Comparison of ENCODE assay signal across 2 cellular contexts in the genomic region with DNA sequence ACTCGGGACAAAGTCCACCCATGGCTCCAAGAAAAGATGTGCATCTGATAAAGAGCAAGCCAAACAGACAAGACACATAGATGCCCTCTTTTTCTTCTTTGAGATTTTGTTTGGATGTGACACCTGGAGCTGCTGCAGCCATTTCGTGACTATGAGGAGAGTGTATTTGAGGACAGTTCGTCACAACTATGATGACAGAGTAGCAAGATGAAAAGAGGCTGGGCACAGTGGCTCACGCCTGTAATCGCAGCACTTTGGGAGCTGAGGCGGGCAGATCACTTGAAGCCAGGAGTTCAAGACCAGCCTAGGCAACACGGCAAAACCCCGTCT.
TF ChIP-seq lines count a peak whose summit lies in the region.

No MANE protein-coding gene starts in this region.

TF ChIP-seq in WTC11, 78 proteins besides CTCF, POLR2A, EP300 and RAD21:
- no peak for TF ChIP-seq GRHL2 (CRISPR knock-in tag; IDR thresholded peaks at IDR 0.05; ENCODE audit: insufficient replicate concordance, severe bottlenecking)
- TF ChIP-seq NR2C2 (CRISPR knock-in tag; IDR thresholded peaks at IDR 0.05), result no peak
- no peak for TF ChIP-seq ZNF317 (CRISPR knock-in tag; IDR thresholded peaks at IDR 0.05; ENCODE audit: borderline replicate concordance, low read depth)
- TF ChIP-seq ELF4 (CRISPR knock-in tag; IDR thresholded peaks at IDR 0.05; ENCODE audit: low read depth), result no peak
- no peak for TF ChIP-seq FOXK1 (CRISPR knock-in tag; IDR thresholded peaks at IDR 0.05)
- TF ChIP-seq ZNF416 (CRISPR knock-in tag; IDR thresholded peaks at IDR 0.05), result no peak
- no peak for TF ChIP-seq CREB1 (CRISPR knock-in tag; IDR thresholded peaks at IDR 0.05)
- no peak for TF ChIP-seq NFYB (CRISPR knock-in tag; conservative IDR thresholded peaks at IDR 0.05; ENCODE audit: low read depth)
- no peak for TF ChIP-seq ETV6 (CRISPR knock-in tag; IDR thresholded peaks at IDR 0.05)

TF ChIP-seq in HepG2, 621 proteins besides CTCF, POLR2A, EP300 and RAD21:
- TF ChIP-seq ADNP (CRISPR knock-in tag; IDR thresholded peaks at IDR 0.05) (no peak), ZMYM3 (CRISPR knock-in tag; IDR thresholded peaks at IDR 0.05) (peak; percentile 61; the same call in 1 of the 2 replicates)
- TF ChIP-seq, protein P1, sequence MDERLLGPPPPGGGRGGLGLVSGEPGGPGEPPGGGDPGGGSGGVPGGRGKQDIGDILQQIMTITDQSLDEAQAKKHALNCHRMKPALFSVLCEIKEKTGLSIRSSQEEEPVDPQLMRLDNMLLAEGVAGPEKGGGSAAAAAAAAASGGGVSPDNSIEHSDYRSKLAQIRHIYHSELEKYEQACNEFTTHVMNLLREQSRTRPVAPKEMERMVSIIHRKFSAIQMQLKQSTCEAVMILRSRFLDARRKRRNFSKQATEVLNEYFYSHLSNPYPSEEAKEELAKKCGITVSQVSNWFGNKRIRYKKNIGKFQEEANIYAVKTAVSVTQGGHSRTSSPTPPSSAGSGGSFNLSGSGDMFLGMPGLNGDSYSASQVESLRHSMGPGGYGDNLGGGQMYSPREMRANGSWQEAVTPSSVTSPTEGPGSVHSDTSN (CRISPR knock-in tag; IDR thresholded peaks at IDR 0.05), result no peak
